7 cellular contexts compared by ENCODE assay signal in genomic region chr10:64785816-64786215, GRCh38.
"Had no signal": no experiment of that assay in that cellular context is flagged by ENCODE, and none has a peak within 500 bp of the region (broad histone marks: within the 10 kb centered on the region; RNA-seq: fewer than 3 reads in every experiment).

No MANE protein-coding gene starts in this region.

- H3K27ac ChIP-seq: GM23248, HL-60 had no signal

- H3K4me3 Mint-ChIP-seq: H9, IgD-negative memory B cell had no signal

- DNase-seq: GM23248, GOT3, H9, HCEC 1CT, KBM-7 had no signal

- H3K27me3 Mint-ChIP-seq: IgD-negative memory B cell had no signal

- H3K36me3 Mint-ChIP-seq: IgD-negative memory B cell had no signal

- H3K4me3 ChIP-seq: GM23248 had no signal

- H3K4me1 Mint-ChIP-seq: H9, IgD-negative memory B cell had no signal

- H3K27ac Mint-ChIP-seq: IgD-negative memory B cell had no signal
